8 cellular contexts compared by ENCODE assay signal in the genomic region with DNA sequence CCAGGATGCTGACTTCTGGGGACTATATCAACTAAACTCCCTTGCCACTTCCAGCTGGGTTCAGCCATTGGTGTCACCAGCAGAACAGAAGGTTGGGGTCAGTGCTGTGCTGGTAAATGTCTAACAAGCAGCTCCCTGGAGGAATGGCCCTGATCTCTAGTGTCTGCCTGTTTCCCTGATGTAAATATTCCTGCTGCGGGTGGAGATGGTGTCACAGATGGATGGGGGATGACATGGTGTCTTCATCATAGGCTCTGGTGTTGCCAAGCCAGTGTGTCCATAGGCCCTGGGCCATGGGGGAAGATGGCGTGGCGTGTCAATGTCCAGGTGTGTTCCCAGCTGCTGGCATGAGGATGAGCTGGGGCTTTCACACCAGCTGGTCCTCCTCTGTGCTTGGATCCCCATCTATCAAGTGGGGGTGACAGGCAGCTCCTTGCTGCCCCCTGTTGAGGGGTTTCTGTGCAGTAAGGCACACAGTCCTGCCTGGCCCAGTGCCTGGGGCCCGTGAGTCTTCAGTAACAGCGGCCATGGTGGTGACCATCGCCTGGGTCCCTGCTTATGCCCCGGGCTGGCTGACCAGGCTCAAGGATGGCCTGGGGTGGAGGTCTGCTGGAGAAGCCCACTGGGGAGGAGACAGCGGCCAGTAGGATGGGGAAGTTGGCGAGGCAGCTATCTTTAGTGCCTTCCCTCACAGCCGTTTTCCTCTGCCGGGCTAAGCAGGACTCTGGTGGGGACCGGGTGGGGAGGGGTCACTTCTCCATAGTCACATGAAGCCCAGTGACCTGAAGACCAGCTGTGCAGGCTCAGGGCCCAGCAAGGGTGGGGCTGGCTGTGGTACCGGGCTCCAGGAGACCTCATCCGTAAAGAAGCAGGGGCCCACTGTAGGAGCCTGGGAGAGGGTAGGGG. TPM values are rescaled to one million over a fixed set of nuclear protein-coding genes. Genes with fewer than 3 reads are reported as not detected.
DNase-seq lines count a peak whose midpoint lies in the region; ATAC-seq and TF ChIP-seq lines count a peak whose summit lies in the region.

No MANE protein-coding gene starts in this region.

- DNase-seq in EH (ENCODE audit: low read depth) = peak; percentile 34
- DNase-seq in NB4 (ENCODE audit: low read depth) = peak; percentile 61
- DNase-seq in activated T-helper 1 cell treated with Interleukin-2 at 50 U/mL for 16 hours (ENCODE audit: low read depth) = peak; percentile 39
- DNase-seq in left ventricle myocardium inferior = no peak
- DNase-seq in stimulated activated naive B cell treated with anti-CD40 and anti-IgM and Interleukin-4, amounts not matched to agents 10 μg/mL and 1 μg/mL and 100 μg/mL, for 72 hours = no peak
- no peak for DNase-seq in NCI-H187 (lab: John Stamatoyannopoulos, UW)

- H3K4me3 ChIP-seq in NB4 (ENCODE audit: low read depth, low read length) (no peak overlapping the region), left ventricle myocardium inferior (no peak overlapping the region)

- H3K9me3 ChIP-seq in left ventricle myocardium inferior (replicated peaks) = no peaks in the 10 kb centered on the region

- no peaks in the 10 kb centered on the region for H3K27me3 ChIP-seq in left ventricle myocardium inferior (ENCODE audit: low read depth)

- no peak overlapping the region for H3K4me3 Mint-ChIP-seq in stimulated activated naive B cell treated with anti-CD40 and anti-IgM and Interleukin-4, amounts not matched to agents 10 μg/mL and 1 μg/mL and 100 μg/mL, for 72 hours

- peaks cover 17 to 21% of the 10 kb centered on the region in 2 donors for H3K4me1 Mint-ChIP-seq in stimulated activated naive B cell treated with anti-CD40 and anti-IgM and Interleukin-4, amounts not matched to agents 10 μg/mL and 1 μg/mL and 100 μg/mL, for 72 hours

- H3K36me3 ChIP-seq in left ventricle myocardium inferior = peaks cover 3% of the 10 kb centered on the region

- peaks cover 52% of the 10 kb centered on the region for H3K4me1 ChIP-seq in left ventricle myocardium inferior

- TF ChIP-seq CTCF in NB4 (IDR thresholded peaks at IDR 0.05; ENCODE audit: low read depth, low read length) (peak; percentile 58), left ventricle myocardium inferior (IDR thresholded peaks at IDR 0.05; ENCODE audit: borderline replicate concordance) (peak; percentile 58)

- H3K9me3 Mint-ChIP-seq in stimulated activated naive B cell treated with anti-CD40 and anti-IgM and Interleukin-4, amounts not matched to agents 10 μg/mL and 1 μg/mL and 100 μg/mL, for 72 hours = peaks cover 0 to 3% of the 10 kb centered on the region in 2 donors

- H3K36me3 Mint-ChIP-seq in stimulated activated naive B cell treated with anti-CD40 and anti-IgM and Interleukin-4, amounts not matched to agents 10 μg/mL and 1 μg/mL and 100 μg/mL, for 72 hours = peaks cover 8 to 48% of the 10 kb centered on the region in 2 donors

- peak overlapping the region; percentile 11 for H3K27ac Mint-ChIP-seq in stimulated activated naive B cell treated with anti-CD40 and anti-IgM and Interleukin-4, amounts not matched to agents 10 μg/mL and 1 μg/mL and 100 μg/mL, for 72 hours

- peak in 1 of 2 donors; percentile 64 for ATAC-seq in stimulated activated naive B cell treated with anti-CD40 and anti-IgM and Interleukin-4, amounts not matched to agents 10 μg/mL and 1 μg/mL and 100 μg/mL, for 72 hours (replicated peaks)
- ATAC-seq in HG02610 (IDR thresholded peaks at IDR 0.05; ENCODE audit: unreplicated experiment) = no peak
- ATAC-seq in HG03159 (IDR thresholded peaks at IDR 0.05; ENCODE audit: unreplicated experiment) = no peak

- H3K27me3 Mint-ChIP-seq in stimulated activated naive B cell treated with anti-CD40 and anti-IgM and Interleukin-4, amounts not matched to agents 10 μg/mL and 1 μg/mL and 100 μg/mL, for 72 hours = no peaks in the 10 kb centered on the region

- TF ChIP-seq POLR2A in NB4 (IDR thresholded peaks at IDR 0.05; ENCODE audit: extremely low read depth, insufficient read length) = no peak

- intact Hi-C loops in left ventricle myocardium inferior (cut with micrococcal nuclease) = loop anchor here (10.0 kb wide), 1 partner anchor 72 kb away; no protein-coding TSS in a partner anchor

- no peak overlapping the region for H3K27ac ChIP-seq in left ventricle myocardium inferior (replicated peaks)

RNA-seq across cellular contexts. Expression of gene RPL3, which starts 12.7 kb away (rescaled TPM):
- total RNA-seq in left ventricle myocardium inferior = 325 TPM

RNA-seq across cellular contexts. Expression of gene SYNGR1, which starts 43.1 kb away (rescaled TPM):
- total RNA-seq in left ventricle myocardium inferior = 37.7 TPM

Comparison
In these comparisons a context has a peak if more than half of its experiments do, and no peak if none do; other contexts are left out.
1. DNase-seq: peak in EH (single experiment), NB4 (single experiment) and activated T-helper 1 cell treated with Interleukin-2 at 50 U/mL for 16 hours (single experiment); none in left ventricle myocardium inferior (single experiment), stimulated activated naive B cell treated with anti-CD40 and anti-IgM and Interleukin-4, amounts not matched to agents 10 μg/mL and 1 μg/mL and 100 μg/mL, for 72 hours (single experiment) and NCI-H187 (0 of 2).